In genomic region chr10:69508738-69509340, GRCh38 we compare ENCODE assay signal across 16 cellular contexts. TPM values are rescaled to one million over a fixed set of nuclear protein-coding genes. Genes with fewer than 3 reads are reported as not detected.
A peak's percentile ranks its signal among the peaks of the same experiment; 100 is the strongest.
DNase-seq lines count a peak whose midpoint lies in the region; ATAC-seq lines count a peak whose summit lies in the region.
"Had no signal": no experiment of that assay in that cellular context is flagged by ENCODE, and none has a peak within 500 bp of the region (broad histone marks: within the 10 kb centered on the region; RNA-seq: fewer than 3 reads in every experiment).

No MANE protein-coding gene starts in this region.

- CTCF ChIA-PET in T-cell (lab: Charles Lee): interaction anchor here (0.7 to 2.5 kb wide), 4 partner anchors 87 to 132 kb away, joined by 3 to 9 read pairs (median 4); no protein-coding TSS in a partner anchor

- H3K9me3 Mint-ChIP-seq in T-cell: no peaks in the 10 kb centered on the region
- no peaks in the 10 kb centered on the region for H3K9me3 Mint-ChIP-seq in activated T-helper 2 cell treated with anti-CD3 and anti-CD28 coated beads, Interferon-gamma antibody, Interleukin-2, Interleukin-4, amounts not matched to agents 10 μg/mL and 5 μg/mL and 100 μg/mL, durations not matched to agents 14 hours and 24 hours and 36 hours
- no peaks in the 10 kb centered on the region for H3K9me3 Mint-ChIP-seq in activated T-cell treated with anti-CD3 and anti-CD28 coated beads, Interleukin-2, amount 50 U/mL, for 24 hours
- H3K9me3 Mint-ChIP-seq: H9 had no signal

- no peaks in the 10 kb centered on the region for H3K36me3 Mint-ChIP-seq in T-cell
- no peaks in the 10 kb centered on the region for H3K36me3 Mint-ChIP-seq in activated T-helper 2 cell treated with anti-CD3 and anti-CD28 coated beads, Interferon-gamma antibody, Interleukin-2, Interleukin-4, amounts not matched to agents 10 μg/mL and 5 μg/mL and 100 μg/mL, durations not matched to agents 14 hours and 24 hours and 36 hours (ENCODE audit: low read depth)
- H3K36me3 Mint-ChIP-seq in activated T-cell treated with anti-CD3 and anti-CD28 coated beads, Interleukin-2, amount 50 U/mL, for 24 hours (ENCODE audit: low read depth): no peaks in the 10 kb centered on the region

- no peak for ATAC-seq in T-cell (replicated peaks in 1 of 4)

- no peak overlapping the region for H3K27ac Mint-ChIP-seq in T-cell
- no peak overlapping the region for H3K27ac Mint-ChIP-seq in activated T-helper 2 cell treated with anti-CD3 and anti-CD28 coated beads, Interferon-gamma antibody, Interleukin-2, Interleukin-4, amounts not matched to agents 10 μg/mL and 5 μg/mL and 100 μg/mL, durations not matched to agents 14 hours and 24 hours and 36 hours
- no peak overlapping the region for H3K27ac Mint-ChIP-seq in activated T-cell treated with anti-CD3 and anti-CD28 coated beads, Interleukin-2, amount 50 U/mL, for 24 hours
- H3K27ac Mint-ChIP-seq: B cell, H9 had no signal

- in situ Hi-C loops in ACHN (cut with HindIII; ENCODE audit: low pct_ligation_motif_present, low pct_unique_long_range_greater_than_20kb, low sequenced_read_pairs): no loop called here

- DNase-seq in ACHN (peak; percentile 0), AG08396 (ENCODE audit: low spot score) (peak; percentile 2), T-cell (no peak), islet precursor cell (peak; percentile 49), cerebellar nuclear complex (lab: John Stamatoyannopoulos, UW) (no peak)
- no peak for DNase-seq in activated T-helper 2 cell treated with anti-CD3 and anti-CD28 coated beads, Interferon-gamma antibody, Interleukin-2, Interleukin-4, amounts not matched to agents 10 μg/mL and 5 μg/mL and 100 μg/mL, durations not matched to agents 14 hours and 24 hours and 36 hours (ENCODE audit: low spot score)
- DNase-seq in activated T-cell treated with anti-CD3 and anti-CD28 coated beads, Interleukin-2, amount 50 U/mL, for 24 hours: no peak
- DNase-seq: DMS53, EL, H9, MV-4-11, NCI-H1694 treated with DMSO at 0.1 percent for 48 hours, NCI-H510A, NCI-H774, Right ventricle myocardium superior had no signal

- peak overlapping the region in 2 of 3 donors; percentile 4 to 21 for H3K4me3 Mint-ChIP-seq in T-cell
- no peak overlapping the region for H3K4me3 Mint-ChIP-seq in activated T-helper 2 cell treated with anti-CD3 and anti-CD28 coated beads, Interferon-gamma antibody, Interleukin-2, Interleukin-4, amounts not matched to agents 10 μg/mL and 5 μg/mL and 100 μg/mL, durations not matched to agents 14 hours and 24 hours and 36 hours (ENCODE audit: low read depth)
- H3K4me3 Mint-ChIP-seq in activated T-cell treated with anti-CD3 and anti-CD28 coated beads, Interleukin-2, amount 50 U/mL, for 24 hours: no peak overlapping the region
- H3K4me3 Mint-ChIP-seq: B cell, H9 had no signal

- intact Hi-C loops in activated T-helper 2 cell treated with anti-CD3 and anti-CD28 coated beads, Interferon-gamma antibody, Interleukin-2, Interleukin-4, amounts not matched to agents 10 μg/mL and 5 μg/mL and 100 μg/mL, durations not matched to agents 14 hours and 24 hours and 36 hours (cut with micrococcal nuclease): loop anchor here (5.0 kb wide), 1 partner anchor 102 kb away; no protein-coding TSS in a partner anchor

- H3K4me1 Mint-ChIP-seq in T-cell: peaks cover 10 to 19% (median 11%) of the 10 kb centered on the region in 3 donors
- peaks cover 9% of the 10 kb centered on the region for H3K4me1 Mint-ChIP-seq in activated T-helper 2 cell treated with anti-CD3 and anti-CD28 coated beads, Interferon-gamma antibody, Interleukin-2, Interleukin-4, amounts not matched to agents 10 μg/mL and 5 μg/mL and 100 μg/mL, durations not matched to agents 14 hours and 24 hours and 36 hours (ENCODE audit: low read depth)
- H3K4me1 Mint-ChIP-seq in activated T-cell treated with anti-CD3 and anti-CD28 coated beads, Interleukin-2, amount 50 U/mL, for 24 hours (ENCODE audit: low read depth): peaks cover 11% of the 10 kb centered on the region

- POLR2A ChIA-PET in T-cell (lab: Charles Lee): no interaction called here

- peaks cover 2 to 3% of the 10 kb centered on the region in 2 donors for H3K27me3 Mint-ChIP-seq in T-cell
- H3K27me3 Mint-ChIP-seq in activated T-helper 2 cell treated with anti-CD3 and anti-CD28 coated beads, Interferon-gamma antibody, Interleukin-2, Interleukin-4, amounts not matched to agents 10 μg/mL and 5 μg/mL and 100 μg/mL, durations not matched to agents 14 hours and 24 hours and 36 hours (ENCODE audit: low read depth): peaks cover 28% of the 10 kb centered on the region
- no peaks in the 10 kb centered on the region for H3K27me3 Mint-ChIP-seq in activated T-cell treated with anti-CD3 and anti-CD28 coated beads, Interleukin-2, amount 50 U/mL, for 24 hours

RNA-seq across cellular contexts. Expression of gene TSPAN15, which starts 57.6 kb away (rescaled TPM):
- total RNA-seq in T-cell: 1 to 10 TPM; 2.9 to 8.2 (median 6.2) TPM
- total RNA-seq in activated T-helper 2 cell treated with anti-CD3 and anti-CD28 coated beads, Interferon-gamma antibody, Interleukin-2, Interleukin-4, amounts not matched to agents 10 μg/mL and 5 μg/mL and 100 μg/mL, durations not matched to agents 14 hours and 24 hours and 36 hours: 0.55 and 0.85 TPM in 2 replicates

Comparison
In these comparisons a context has a peak if more than half of its experiments do, and no peak if none do; other contexts are left out.
1. DNase-seq: peak in ACHN (single experiment), AG08396 (single experiment) and islet precursor cell (single experiment); none in T-cell (0 of 34), activated T-helper 2 cell treated with anti-CD3 and anti-CD28 coated beads, Interferon-gamma antibody, Interleukin-2, Interleukin-4, amounts not matched to agents 10 μg/mL and 5 μg/mL and 100 μg/mL, durations not matched to agents 14 hours and 24 hours and 36 hours (single experiment), activated T-cell treated with anti-CD3 and anti-CD28 coated beads, Interleukin-2, amount 50 U/mL, for 24 hours (single experiment) and cerebellar nuclear complex (0 of 2).
2. H3K4me3 Mint-ChIP-seq: peak in T-cell (2 of 3); none in activated T-helper 2 cell treated with anti-CD3 and anti-CD28 coated beads, Interferon-gamma antibody, Interleukin-2, Interleukin-4, amounts not matched to agents 10 μg/mL and 5 μg/mL and 100 μg/mL, durations not matched to agents 14 hours and 24 hours and 36 hours (single experiment) and activated T-cell treated with anti-CD3 and anti-CD28 coated beads, Interleukin-2, amount 50 U/mL, for 24 hours (single experiment).